8 cellular contexts compared by ENCODE assay signal in the genomic region with DNA sequence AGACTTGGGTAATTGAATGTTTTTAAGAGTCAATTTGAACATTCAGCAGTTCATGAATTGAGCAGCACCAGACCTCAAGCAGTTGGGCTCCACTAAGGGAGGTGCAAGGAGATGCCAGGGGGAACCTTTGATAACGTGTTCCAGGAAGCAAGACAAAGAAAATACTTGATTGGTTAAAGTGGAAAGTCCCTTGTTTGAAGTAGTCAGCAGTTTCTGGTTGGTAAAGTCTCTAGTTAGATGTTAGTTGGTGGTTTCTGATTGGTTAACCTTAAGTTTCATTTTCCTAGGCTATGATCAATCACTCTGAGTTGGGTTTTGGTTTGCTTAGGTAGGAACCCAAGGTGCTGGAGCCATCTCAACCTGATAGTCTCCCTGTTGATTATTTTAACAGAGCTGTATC. TPM values are rescaled to one million over a fixed set of nuclear protein-coding genes. Genes with fewer than 3 reads are reported as not detected.
A peak's percentile ranks its signal among the peaks of the same experiment; 100 is the strongest.
DNase-seq lines count a peak whose midpoint lies in the region; ATAC-seq, FAIRE-seq and TF ChIP-seq lines count a peak whose summit lies in the region.

No MANE protein-coding gene starts in this region.

- 3% methylated on average over 1 of the region's 1 CpG for WGBS in pancreas, 2 donors

- no peak for FAIRE-seq in pancreas (lab: Jason Lieb, UNC)

- peak; percentile 2 for DNase-seq in activated CD8-positive, alpha-beta memory T cell treated with anti-CD3 and anti-CD28 coated beads, Interleukin-2, amount 50 U/mL, for 1 hour (ENCODE audit: extremely low read depth)
- peak in 1 of 6 donors; percentile 20 for DNase-seq in pancreas
- DNase-seq in BE2C, result no peak
- DNase-seq in cerebellum (ENCODE audit: low spot score), result no peak
- no peak for DNase-seq in NCI-H510A treated with DMSO at 0.1 percent for 48 hours (lab: John Stamatoyannopoulos, UW)
- DNase-seq in GM19240 (ENCODE audit: insufficient read length, low spot score), result no peak

- H3K27me3 ChIP-seq in pancreas (no peaks in the 10 kb centered on the region), BE2C (peaks cover 15% of the 10 kb centered on the region)

- no peak for TF ChIP-seq CTCF in pancreas (IDR thresholded peaks at IDR 0.05)
- TF ChIP-seq CTCF in BE2C (IDR thresholded peaks at IDR 0.05; ENCODE audit: low read depth, low read length), result no peak

- H3K4me3 ChIP-seq in pancreas (no peak overlapping the region), BE2C (ENCODE audit: low read depth, low read length) (no peak overlapping the region)

- peak overlapping the region in 2 of 4 donors; percentile 17 to 37 for H3K27ac ChIP-seq in pancreas

- intact Hi-C loops in pancreas (cut with DNase I), result no loop called here

- ATAC-seq in GM18499 (IDR thresholded peaks at IDR 0.05; ENCODE audit: insufficient read depth, unreplicated experiment) (peak; percentile 36), HG02943 (IDR thresholded peaks at IDR 0.05; ENCODE audit: low read depth, unreplicated experiment) (peak; percentile 45), pancreas (peak in 3 of 4 donors; percentile 4 to 14 (median 8))

- H3K4me1 ChIP-seq in pancreas (peaks cover 0 to 7% (median 0%) of the 10 kb centered on the region in 3 donors), BE2C (no peaks in the 10 kb centered on the region)

- no peaks in the 10 kb centered on the region for H3K36me3 ChIP-seq in pancreas
- H3K36me3 ChIP-seq in BE2C, result no peaks in the 10 kb centered on the region

- H3K9me3 ChIP-seq in pancreas, result no peaks in the 10 kb centered on the region
- H3K9me3 ChIP-seq in BE2C, result no peaks in the 10 kb centered on the region

RNA-seq across cellular contexts. Expression of gene HERC6, which starts 4.0 kb away (rescaled TPM):
- total RNA-seq in pancreas (1 to 10 TPM; 2.7 to 8.3 (median 4.6) TPM), cerebellum (2.4 TPM)
- 1 to 10 TPM; 2.6 to 6.2 TPM for polyA plus RNA-seq in pancreas
- 0.17 TPM for polyA plus RNA-seq in BE2C (2012; ENCODE audit: insufficient read depth, insufficient read length, low read depth)
